Comparison of ENCODE assay signal across 8 cellular contexts in genomic region chr16:67482260-67482924, GRCh38. TPM values are rescaled to one million over a fixed set of nuclear protein-coding genes. Genes with fewer than 3 reads are reported as not detected.
DNase-seq lines count a peak whose midpoint lies in the region; ATAC-seq and TF ChIP-seq lines count a peak whose summit lies in the region.

No MANE protein-coding gene starts in this region.

- H3K27ac ChIP-seq in angular gyrus (ENCODE audit: low read depth, low read length), result peak overlapping the region; percentile 24
- H3K27ac ChIP-seq in liver (ENCODE audit: low read depth in 1 of 2, low read length in 2 of 2), result peak overlapping the region; percentile 66 to 77
- H3K27ac ChIP-seq in thoracic aorta, result peak overlapping the region in 1 of 2 donors; percentile 60

- H3K4me3 Mint-ChIP-seq in activated CD4-positive, alpha-beta T cell treated with anti-CD3 and anti-CD28 coated beads, Interleukin-2, amount 10 ng/mL, durations not matched to agents 24 days and 14 days, result peak overlapping the region; percentile 100

- ATAC-seq in thoracic aorta (ENCODE audit: insufficient number of reproducible peaks, low FRiP score, low read depth) (no peak), GM19455 (IDR thresholded peaks at IDR 0.05; ENCODE audit: unreplicated experiment) (no peak), GM19467 (IDR thresholded peaks at IDR 0.05; ENCODE audit: unreplicated experiment) (no peak)

- WGBS in liver, result 82% methylated on average over 24 of the region's 24 CpGs

- H3K27me3 ChIP-seq in liver (ENCODE audit: control insufficient read depth in 4 of 4, insufficient read depth in 4 of 4, low read length in 3 of 4), result no peaks in the 10 kb centered on the region
- no peaks in the 10 kb centered on the region for H3K27me3 ChIP-seq in thoracic aorta (replicated peaks; ENCODE audit: insufficient read depth)

- peak overlapping the region; percentile 81 to 82 for H3K9ac ChIP-seq in liver (ENCODE audit: low read depth in 1 of 2, low read length in 2 of 2)

- no peaks in the 10 kb centered on the region for H3K9me3 Mint-ChIP-seq in activated CD4-positive, alpha-beta T cell treated with anti-CD3 and anti-CD28 coated beads, Interleukin-2, amount 10 ng/mL, durations not matched to agents 24 days and 14 days

- intact Hi-C loops in activated CD4-positive, alpha-beta T cell treated with anti-CD3 and anti-CD28 coated beads, Interleukin-2, amount 10 ng/mL, durations not matched to agents 24 days and 14 days (cut with micrococcal nuclease), result loop anchor here (5.0 to 10.0 kb wide), 2 partner anchors 322 to 455 kb away; partner anchors contain the start of genes PSMB10, RANBP10 and TSNAXIP1

- H3K36me3 Mint-ChIP-seq in activated CD4-positive, alpha-beta T cell treated with anti-CD3 and anti-CD28 coated beads, Interleukin-2, amount 10 ng/mL, durations not matched to agents 24 days and 14 days (ENCODE audit: low read depth), result peaks cover 4% of the 10 kb centered on the region

- peak overlapping the region; percentile 97 for H3K27ac Mint-ChIP-seq in activated CD4-positive, alpha-beta T cell treated with anti-CD3 and anti-CD28 coated beads, Interleukin-2, amount 10 ng/mL, durations not matched to agents 24 days and 14 days

- H3K9me3 ChIP-seq in liver (ENCODE audit: control insufficient read depth in 4 of 4, low read length in 3 of 4) (no peaks in the 10 kb centered on the region), thoracic aorta (no peaks in the 10 kb centered on the region)

- DNase-seq in activated CD4-positive, alpha-beta T cell treated with anti-CD3 and anti-CD28 coated beads, Interleukin-2, amount 10 ng/mL, durations not matched to agents 24 days and 14 days, result peak; percentile 64
- DNase-seq in activated CD4-positive, alpha-beta T cell treated with anti-CD3 and anti-CD28 coated beads for 4 hours, result no peak
- DNase-seq in thoracic aorta (ENCODE audit: low spot score), result no peak
- no peak for DNase-seq in SKM-1 (lab: John Stamatoyannopoulos, UW; ENCODE audit: unreplicated experiment)

- H3K4me3 ChIP-seq in liver (ENCODE audit: low read depth in 1 of 3, low read length in 3 of 3) (peak overlapping the region in 1 of 3 donors; percentile 62), thoracic aorta (peak overlapping the region; percentile 92)

- peaks cover 0 to 7% (median 1%) of the 10 kb centered on the region in 4 donors for H3K36me3 ChIP-seq in liver (ENCODE audit: control insufficient read depth in 4 of 4, insufficient read depth in 3 of 4, low read depth in 1 of 4, low read length in 3 of 4)
- H3K36me3 ChIP-seq in thoracic aorta, result no peaks in the 10 kb centered on the region

- TF ChIP-seq CTCF in liver (IDR thresholded peaks at IDR 0.05; ENCODE audit: low read depth, low read length, missing input control) (no peak), thoracic aorta (IDR thresholded peaks at IDR 0.05) (no peak)

- peaks cover 17% of the 10 kb centered on the region for H3K4me1 Mint-ChIP-seq in activated CD4-positive, alpha-beta T cell treated with anti-CD3 and anti-CD28 coated beads, Interleukin-2, amount 10 ng/mL, durations not matched to agents 24 days and 14 days

- peaks cover 10 to 53% (median 44%) of the 10 kb centered on the region in 4 donors for H3K4me1 ChIP-seq in liver (ENCODE audit: control insufficient read depth in 4 of 4, insufficient read depth in 4 of 4, low read length in 3 of 4)
- peaks cover 21 to 29% of the 10 kb centered on the region in 2 donors for H3K4me1 ChIP-seq in thoracic aorta (ENCODE audit: control insufficient read depth in 1 of 2, low read depth in 2 of 2)

- H3K27me3 Mint-ChIP-seq in activated CD4-positive, alpha-beta T cell treated with anti-CD3 and anti-CD28 coated beads, Interleukin-2, amount 10 ng/mL, durations not matched to agents 24 days and 14 days, result no peaks in the 10 kb centered on the region

- no peak for TF ChIP-seq RAD21 in liver (IDR thresholded peaks at IDR 0.05)

TF ChIP-seq in liver, 16 proteins besides CTCF, POLR2A, EP300 and RAD21:
- TF ChIP-seq YY1 (IDR thresholded peaks at IDR 0.05) (no peak), JUND (IDR thresholded peaks at IDR 0.05) (no peak), HNF4A (conservative IDR thresholded peaks at IDR 0.05) (no peak), HNF4G (IDR thresholded peaks at IDR 0.05) (no peak), NR2F2 (IDR thresholded peaks at IDR 0.05) (no peak), GABPA (IDR thresholded peaks at IDR 0.05 in 1 of 2, conservative IDR thresholded peaks at IDR 0.05 in 1 of 2) (no peak), EGR1 (IDR thresholded peaks at IDR 0.05; ENCODE audit: low read depth in 2 of 2) (no peak), TAF1 (conservative IDR thresholded peaks at IDR 0.05) (no peak), SP1 (IDR thresholded peaks at IDR 0.05) (no peak)

RNA-seq across cellular contexts. Expression of gene AGRP, which starts 1.0 kb away (rescaled TPM):
- not detected in 2 replicates for total RNA-seq in activated CD4-positive, alpha-beta T cell treated with anti-CD3 and anti-CD28 coated beads, Interleukin-2, amount 10 ng/mL, durations not matched to agents 24 days and 14 days
- total RNA-seq in liver, result not detected
- polyA plus RNA-seq in liver, result under 1 TPM; 0.18 to 0.50 TPM
- total RNA-seq in thoracic aorta, result not detected

RNA-seq across cellular contexts. Expression of gene ATP6V0D1, which starts 1.4 kb away (rescaled TPM):
- 30.9 and 31.8 TPM in 2 replicates for total RNA-seq in activated CD4-positive, alpha-beta T cell treated with anti-CD3 and anti-CD28 coated beads, Interleukin-2, amount 10 ng/mL, durations not matched to agents 24 days and 14 days
- total RNA-seq in liver (10 to 100 TPM; 73.2 to 80.2 TPM), thoracic aorta (10 to 100 TPM; 68.6 to 72.7 TPM)
- polyA plus RNA-seq in liver, result 10 to 100 TPM; 47.6 to 59.9 TPM

RNA-seq across cellular contexts. Expression of gene RIPOR1, which starts 46.2 kb away (rescaled TPM):
- 23.3 and 27.7 TPM in 2 replicates for total RNA-seq in activated CD4-positive, alpha-beta T cell treated with anti-CD3 and anti-CD28 coated beads, Interleukin-2, amount 10 ng/mL, durations not matched to agents 24 days and 14 days
- 10 to 100 TPM; 16.8 to 25.2 TPM for total RNA-seq in liver
- polyA plus RNA-seq in liver, result 10 to 100 TPM in 1 of 2 donors, 1 to 10 TPM in 1; 7.6 to 13.8 TPM
- total RNA-seq in thoracic aorta, result 100 to 1,000 TPM in 1 of 2 donors, 10 to 100 TPM in 1; 98.0 to 101 TPM

RNA-seq across cellular contexts. Expression of gene HSD11B2, which starts 51.5 kb away (rescaled TPM):
- total RNA-seq in activated CD4-positive, alpha-beta T cell treated with anti-CD3 and anti-CD28 coated beads, Interleukin-2, amount 10 ng/mL, durations not matched to agents 24 days and 14 days, result 3.5 and 5.2 TPM in 2 replicates
- 1 to 10 TPM in 1 of 2 donors, under 1 TPM in 1; 0.51 to 6.7 TPM for total RNA-seq in liver
- 1 to 10 TPM; 1.8 to 2.7 TPM for polyA plus RNA-seq in liver
- total RNA-seq in thoracic aorta, result not detected
